In genomic region chr11:111221936-111222335, GRCh38 we compare ENCODE assay signal across 12 cellular contexts. TPM values are rescaled to one million over a fixed set of nuclear protein-coding genes. Genes with fewer than 3 reads are reported as not detected.
"Had no signal": no experiment of that assay in that cellular context is flagged by ENCODE, and none has a peak within 500 bp of the region (broad histone marks: within the 10 kb centered on the region; RNA-seq: fewer than 3 reads in every experiment).

No MANE protein-coding gene starts in this region.

RNA-seq across cellular contexts. Expression of gene POU2AF2, which starts 23.6 kb away (rescaled TPM):
- total RNA-seq: naive thymus-derived CD4-positive, alpha-beta T cell; natural killer cell; omental fat pad; osteocyte; posterior vena cava; pulmonary artery endothelial cell; right atrium auricular region; suprapubic skin; upper lobe of right lung; urinary bladder; uterus had no signal
- polyA plus RNA-seq: naive thymus-derived CD4-positive, alpha-beta T cell; neural cell had no signal
